ENCODE assay signal across 18 cellular contexts in genomic region chr21:34344058-34344425, GRCh38. TPM values are rescaled to one million over a fixed set of nuclear protein-coding genes. Genes with fewer than 3 reads are reported as not detected.
DNase-seq lines count a peak whose midpoint lies in the region; ATAC-seq and TF ChIP-seq lines count a peak whose summit lies in the region.
"Had no signal": no experiment of that assay in that cellular context is flagged by ENCODE, and none has a peak within 500 bp of the region (broad histone marks: within the 10 kb centered on the region; RNA-seq: fewer than 3 reads in every experiment).

No MANE protein-coding gene starts in this region.

- no peaks in the 10 kb centered on the region for H4K20me1 ChIP-seq in IMR-90 (ENCODE audit: insufficient read depth, low read length)

- WGBS in IMR-90 (ENCODE audit: extremely low coverage in 2 of 2, insufficient read length in 1 of 2), 2 experiments = 100% methylated on average over 7 of the region's 11 CpGs; no CpG with 5 or more reads in 1 of the 2 experiments

- H3K9me1 ChIP-seq in IMR-90 (ENCODE audit: insufficient read depth, low read length) = peaks cover 13% of the 10 kb centered on the region

- intact Hi-C loops in IMR-90 (cut with micrococcal nuclease) = no loop called here

- CTCF ChIA-PET in IMR-90 (lab: Yijun Ruan, JAX) = no interaction called here

- H3K27ac ChIP-seq in IMR-90 (ENCODE audit: insufficient read depth, low read length) (no peak overlapping the region), coronary artery (peak overlapping the region in 1 of 2 donors; percentile 89), substantia nigra (ENCODE audit: low read depth, low read length, poor library complexity, severe bottlenecking) (no peak overlapping the region)
- H3K27ac ChIP-seq: KMS-11 had no signal

- peak overlapping the region; percentile 97; the same call in 1 of the 2 replicates for H2BK120ac ChIP-seq in IMR-90 (ENCODE audit: low read depth, low read length)

- peak overlapping the region; percentile 78; the same call in 1 of the 2 replicates for H3K18ac ChIP-seq in IMR-90 (ENCODE audit: low read depth, low read length)

- H2AK9ac ChIP-seq in IMR-90 (replicated peaks; ENCODE audit: low read depth, low read length, poor library complexity) = no peak overlapping the region

- H3K9me3 ChIP-seq in IMR-90 (ENCODE audit: control insufficient read depth, insufficient read depth, low read length) = no peaks in the 10 kb centered on the region

- TF ChIP-seq RAD21 in IMR-90 (IDR thresholded peaks at IDR 0.05; ENCODE audit: low read length) = no peak

- no peak overlapping the region for H3K14ac ChIP-seq in IMR-90 (replicated peaks; ENCODE audit: low read depth, low read length)

- no peaks in the 10 kb centered on the region for H3K36me3 ChIP-seq in IMR-90 (ENCODE audit: control insufficient read depth, insufficient read depth, low read length)

- DNase-seq in IMR-90 = no peak
- DNase-seq in coronary artery (ENCODE audit: low spot score) = peak; percentile 33
- DNase-seq in midbrain (lab: John Stamatoyannopoulos, UW) = peak; percentile 25
- peak in 34 of 49 donors; percentile 7 to 66 (median 42) for DNase-seq in substantia nigra (lab: John Stamatoyannopoulos, UW)
- DNase-seq in G401 (ENCODE audit: low spot score) = no peak
- DNase-seq in NCI-H524 treated with DMSO at 0.1 percent for 48 hours (lab: John Stamatoyannopoulos, UW) = no peak
- DNase-seq: AML-193; CD4-positive, CD25-positive, alpha-beta regulatory T cell; DMS79 treated with DMSO at 0.1 percent for 48 hours; GF-D8; HFFc6; MM.1S; NCI-H1105; NCI-H187; PC-3 had no signal

- TF ChIP-seq POLR2A in IMR-90 (IDR thresholded peaks at IDR 0.05; ENCODE audit: low read depth, low read length) = no peak

- H4K91ac ChIP-seq in IMR-90 (ENCODE audit: insufficient read depth, low read depth, low read length) = peak overlapping the region; percentile 52; the same call in 1 of the 2 replicates

- no peak for ATAC-seq in IMR-90 (ENCODE audit: low read depth)
- ATAC-seq in GM18909 (IDR thresholded peaks at IDR 0.05; ENCODE audit: poor library complexity, unreplicated experiment) = no peak
- ATAC-seq in GM18502 (IDR thresholded peaks at IDR 0.05; ENCODE audit: poor library complexity, unreplicated experiment) = no peak
- ATAC-seq: PC-3 had no signal

- H2AK5ac ChIP-seq in IMR-90 (ENCODE audit: low read depth, low read length) = no peak overlapping the region; the same call in 1 of the 2 replicates

- no peak overlapping the region; a peak in 2 of 4 replicates for H4K8ac ChIP-seq in IMR-90 (ENCODE audit: low read depth in 2 of 2, low read length in 2 of 2)

- H3K4ac ChIP-seq in IMR-90 (ENCODE audit: low read depth, low read length) = peak overlapping the region; percentile 93; the same call in 1 of the 2 replicates

- no peaks in the 10 kb centered on the region; the same call in 1 of the 2 replicates for H3K27me3 ChIP-seq in IMR-90 (ENCODE audit: control insufficient read depth, insufficient read depth, low read length)

- TF ChIP-seq CTCF in IMR-90 (conservative IDR thresholded peaks at IDR 0.05; ENCODE audit: low read depth, low read length) (no peak), coronary artery (IDR thresholded peaks at IDR 0.05) (no peak)

- 0 out of 4 replicates have a peak, but pooled peaks cover 0 to 4% of the 10 kb centered on the region in 2 experiments for H3K79me1 ChIP-seq in IMR-90 (ENCODE audit: low read depth in 1 of 2, low read length in 2 of 2)

- no peak overlapping the region for H2BK5ac ChIP-seq in IMR-90 (ENCODE audit: low read depth, low read length, poor library complexity, severe bottlenecking)

- no peak overlapping the region for H3K56ac ChIP-seq in IMR-90 (ENCODE audit: extremely low read depth, insufficient read depth, low read length)

- H2BK20ac ChIP-seq in IMR-90 (ENCODE audit: low read depth, low read length) = peak overlapping the region; percentile 9

- no peak overlapping the region for H3K4me3 ChIP-seq in IMR-90 (ENCODE audit: insufficient read depth, low read depth, low read length)
- H3K4me3 ChIP-seq in coronary artery = no peak overlapping the region

- BruUV-seq in IMR-90 (replicated peaks; lab: Mats Ljungman, UMichigan) = no TSS peak

- no peak overlapping the region for H3K9ac ChIP-seq in IMR-90 (ENCODE audit: low read depth, low read length)
- H3K9ac ChIP-seq: KMS-11 had no signal

- H3K23ac ChIP-seq in IMR-90 (ENCODE audit: low read depth, low read length) = no peak overlapping the region

- 0 out of 3 replicates have a peak overlapping the region, but pooled peaks have one; percentile 91 for H2BK15ac ChIP-seq in IMR-90 (ENCODE audit: low read depth, low read length)

- no peak overlapping the region for H3K4me2 ChIP-seq in IMR-90 (ENCODE audit: low read depth, low read length)
- H3K4me2 ChIP-seq: KMS-11 had no signal

- POLR2A ChIA-PET in IMR-90 (lab: Charles Lee; ENCODE audit: unreplicated experiment) = no interaction called here

- peaks cover 24% of the 10 kb centered on the region for H3K4me1 ChIP-seq in IMR-90 (ENCODE audit: control insufficient read depth, insufficient read depth, low read length)

- dilution Hi-C loops in IMR-90 (cut with HindIII; ENCODE audit: low sequenced_read_pairs, unreplicated experiment) = no loop called here

- H4K5ac ChIP-seq in IMR-90 (ENCODE audit: low read depth, low read length) = peak overlapping the region; percentile 52; the same call in 1 of the 2 replicates

- in situ Hi-C loops in IMR-90 (cut with MboI; ENCODE audit: low sequenced_read_pairs) = no loop called here
- in situ Hi-C loops in G401 (cut with HindIII; ENCODE audit: low sequenced_read_pairs) = no loop called here

- H2AFZ ChIP-seq in IMR-90 (replicated peaks; ENCODE audit: low read length, poor library complexity) = no peak overlapping the region

TF ChIP-seq in IMR-90, 13 proteins besides CTCF, POLR2A, EP300 and RAD21:
- TF ChIP-seq BHLHE40 (IDR thresholded peaks at IDR 0.05; ENCODE audit: low read depth, low read length) (no peak), RCOR1 (IDR thresholded peaks at IDR 0.05; ENCODE audit: insufficient replicate concordance, low read length) (no peak), USF2 (IDR thresholded peaks at IDR 0.05; ENCODE audit: low read depth, low read length) (no peak), ELK1 (IDR thresholded peaks at IDR 0.05; ENCODE audit: borderline replicate concordance, low read depth, low read length) (no peak), CEBPB (IDR thresholded peaks at IDR 0.05; ENCODE audit: low read depth, low read length) (no peak), NFE2L2 (IDR thresholded peaks at IDR 0.05; ENCODE audit: low read depth, low read length) (no peak), FOS (IDR thresholded peaks at IDR 0.05; ENCODE audit: low read depth, low read length) (no peak), RFX5 (IDR thresholded peaks at IDR 0.05; ENCODE audit: low read depth, low read length) (no peak), SMC3 (IDR thresholded peaks at IDR 0.05; ENCODE audit: low read depth, low read length) (no peak), MXI1 (IDR thresholded peaks at IDR 0.05; ENCODE audit: borderline replicate concordance, low read depth, low read length) (no peak), MAZ (IDR thresholded peaks at IDR 0.05; ENCODE audit: borderline replicate concordance, low read depth, low read length) (no peak), CHD1 (IDR thresholded peaks at IDR 0.05; ENCODE audit: low read depth, low read length) (no peak), MAFK (IDR thresholded peaks at IDR 0.05; ENCODE audit: low read depth, low read length) (no peak)

RNA-seq across cellular contexts. Expression of gene KCNE2, which starts 19.8 kb away (rescaled TPM):
- total RNA-seq in IMR-90 (2012; rRNA removed) = not detected in 2 replicates
- not detected in 2 replicates for polyA plus RNA-seq in IMR-90 (2012; rRNA removed)
- not detected in 2 replicates for polyA plus RNA-seq in IMR-90 (2012; cell fraction: cytosol; rRNA removed)
- not detected in 2 replicates for polyA plus RNA-seq in IMR-90 (2012; cell fraction: nucleus; rRNA removed; ENCODE audit: low replicate concordance)
- total RNA-seq in G401 (2014; rRNA removed; shearing (Covaris generic)) = not detected in 2 replicates
- total RNA-seq: CD4-positive, CD25-positive, alpha-beta regulatory T cell; HFFc6; PC-3 had no signal

RNA-seq across cellular contexts. Expression of gene SMIM11, which starts 31.3 kb away (rescaled TPM):
- 6.9 and 8.8 TPM in 2 replicates for total RNA-seq in IMR-90 (2012; rRNA removed)
- 2.6 and 3.6 TPM in 2 replicates for polyA plus RNA-seq in IMR-90 (2012; rRNA removed)
- polyA plus RNA-seq in IMR-90 (2012; cell fraction: cytosol; rRNA removed) = 2.9 and 8.4 TPM in 2 replicates
- 1.1 and 5.4 TPM in 2 replicates for polyA plus RNA-seq in IMR-90 (2012; cell fraction: nucleus; rRNA removed; ENCODE audit: low replicate concordance)
- 4.4 TPM in 1 of 2 replicates, not detected in the other for total RNA-seq in G401 (2014; rRNA removed; shearing (Covaris generic))

Comparison
In these comparisons a context has a peak if more than half of its experiments do, and no peak if none do; other contexts are left out.
1. DNase-seq: peak in coronary artery (single experiment), midbrain (single experiment) and substantia nigra (34 of 49); none in IMR-90 (single experiment), G401 (single experiment) and NCI-H524 treated with DMSO at 0.1 percent for 48 hours (single experiment).